In genomic region chr4:102390438-102390837, GRCh38 we compare ENCODE assay signal across 8 cellular contexts. TPM values are rescaled to one million over a fixed set of nuclear protein-coding genes. Genes with fewer than 3 reads are reported as not detected.
DNase-seq lines count a peak whose midpoint lies in the region; ATAC-seq and TF ChIP-seq lines count a peak whose summit lies in the region.

No MANE protein-coding gene starts in this region.

- ATAC-seq in GM18508 (IDR thresholded peaks at IDR 0.05; ENCODE audit: insufficient read depth, unreplicated experiment), result peak; percentile 85
- ATAC-seq in Right ventricle myocardium superior (ENCODE audit: poor library complexity), result no peak

- no peak overlapping the region for H3K4me3 ChIP-seq in kidney epithelial cell (ENCODE audit: low read depth, low read length)

- intact Hi-C loops in Right ventricle myocardium superior (cut with DNase I), result no loop called here

- no peaks in the 10 kb centered on the region for H3K27me3 ChIP-seq in kidney epithelial cell (ENCODE audit: control insufficient read depth, insufficient read depth, low read length)

- no peak for TF ChIP-seq CTCF in kidney epithelial cell (IDR thresholded peaks at IDR 0.05; ENCODE audit: insufficient read depth, low read length, poor library complexity, severe bottlenecking)

- no peaks in the 10 kb centered on the region for H3K36me3 ChIP-seq in kidney epithelial cell (ENCODE audit: control insufficient read depth, insufficient read depth, low read length)

- DNase-seq in HCEC 1CT (peak; percentile 60), NAMALWA (ENCODE audit: low spot score) (peak; percentile 52), kidney epithelial cell (ENCODE audit: low read depth) (peak; percentile 47), Right ventricle myocardium superior (no peak), cerebellar nuclear complex (lab: John Stamatoyannopoulos, UW) (no peak), GM19238 (ENCODE audit: insufficient read length, low spot score) (no peak), OCI-M2 (lab: John Stamatoyannopoulos, UW; ENCODE audit: unreplicated experiment) (no peak)

RNA-seq across cellular contexts. Expression of gene SLC39A8, which starts 45.2 kb away (rescaled TPM):
- total RNA-seq in kidney epithelial cell (15.8 and 18.8 TPM in 2 replicates), Right ventricle myocardium superior (1.6 TPM)

Comparison
In these comparisons a context has a peak if more than half of its experiments do, and no peak if none do; other contexts are left out.
1. DNase-seq: peak in HCEC 1CT (single experiment), NAMALWA (single experiment) and kidney epithelial cell (single experiment); none in Right ventricle myocardium superior (single experiment), cerebellar nuclear complex (0 of 2), GM19238 (single experiment) and OCI-M2 (single experiment).